Comparison of ENCODE assay signal across 15 cellular contexts in genomic region chr7:100886142-100886935, GRCh38. TPM values are rescaled to one million over a fixed set of nuclear protein-coding genes. Genes with fewer than 3 reads are reported as not detected.
DNase-seq lines count a peak whose midpoint lies in the region; ATAC-seq and TF ChIP-seq lines count a peak whose summit lies in the region.
"Had no signal": no experiment of that assay in that cellular context is flagged by ENCODE, and none has a peak within 500 bp of the region (broad histone marks: within the 10 kb centered on the region; RNA-seq: fewer than 3 reads in every experiment).

No MANE protein-coding gene starts in this region.

- H3K4me3 ChIP-seq in NB4 (ENCODE audit: low read depth, low read length): peak overlapping the region; percentile 92
- H3K4me3 ChIP-seq in spleen: peak overlapping the region in 1 of 8 donors; percentile 83
- H3K4me3 ChIP-seq: left ventricle myocardium inferior had no signal

- peaks cover 63% of the 10 kb centered on the region for H3K36me3 Mint-ChIP-seq in activated naive CD4-positive, alpha-beta T cell treated with anti-CD3 and anti-CD28 coated beads for 36 hours (ENCODE audit: low read depth)
- H3K36me3 Mint-ChIP-seq in dendritic cell treated with granulocyte-macrophage colony-stimulating factor and Interleukin-4, amounts not matched to agents 40 ng/mL and 50 ng/mL, for 4 days (ENCODE audit: low read depth): peaks cover 75% of the 10 kb centered on the region

- H3K4me1 ChIP-seq in spleen: peaks cover 32 to 71% (median 50%) of the 10 kb centered on the region in 6 donors

- peaks cover 0 to 14% (median 8%) of the 10 kb centered on the region in 7 donors for H3K27me3 ChIP-seq in spleen (replicated peaks in 1 of 7)

- 86 to 90% (median 89%) methylated on average over 23 to 27 of the region's 27 CpGs for WGBS in spleen, 5 donors

- peak overlapping the region; percentile 33 for H3K27ac Mint-ChIP-seq in activated naive CD4-positive, alpha-beta T cell treated with anti-CD3 and anti-CD28 coated beads for 36 hours
- peak overlapping the region; percentile 78 for H3K27ac Mint-ChIP-seq in dendritic cell treated with granulocyte-macrophage colony-stimulating factor and Interleukin-4, amounts not matched to agents 40 ng/mL and 50 ng/mL, for 4 days

- H3K9me3 Mint-ChIP-seq in activated naive CD4-positive, alpha-beta T cell treated with anti-CD3 and anti-CD28 coated beads for 36 hours: no peaks in the 10 kb centered on the region
- no peaks in the 10 kb centered on the region for H3K9me3 Mint-ChIP-seq in dendritic cell treated with granulocyte-macrophage colony-stimulating factor and Interleukin-4, amounts not matched to agents 40 ng/mL and 50 ng/mL, for 4 days

- H3K27me3 Mint-ChIP-seq in activated naive CD4-positive, alpha-beta T cell treated with anti-CD3 and anti-CD28 coated beads for 36 hours (ENCODE audit: low read depth): peaks cover under 1% of the 10 kb centered on the region
- peaks cover 13% of the 10 kb centered on the region for H3K27me3 Mint-ChIP-seq in dendritic cell treated with granulocyte-macrophage colony-stimulating factor and Interleukin-4, amounts not matched to agents 40 ng/mL and 50 ng/mL, for 4 days

- peak overlapping the region; percentile 28 for H3K4me3 Mint-ChIP-seq in activated naive CD4-positive, alpha-beta T cell treated with anti-CD3 and anti-CD28 coated beads for 36 hours
- H3K4me3 Mint-ChIP-seq in dendritic cell treated with granulocyte-macrophage colony-stimulating factor and Interleukin-4, amounts not matched to agents 40 ng/mL and 50 ng/mL, for 4 days: no peak overlapping the region

- TF ChIP-seq POLR2A in NB4 (IDR thresholded peaks at IDR 0.05; ENCODE audit: extremely low read depth, insufficient read length) (no peak), spleen (IDR thresholded peaks at IDR 0.05) (no peak)

- TF ChIP-seq CTCF in NB4 (IDR thresholded peaks at IDR 0.05; ENCODE audit: low read depth, low read length) (no peak), spleen (IDR thresholded peaks at IDR 0.05 in 8 of 11, conservative IDR thresholded peaks at IDR 0.05 in 3 of 11) (no peak)

- DNase-seq in activated naive CD4-positive, alpha-beta T cell treated with anti-CD3 and anti-CD28 coated beads for 36 hours: no peak
- DNase-seq in activated naive CD4-positive, alpha-beta T cell treated with Interleukin-2 at 50 U/mL for 16 hours: no peak
- DNase-seq in NB4 (ENCODE audit: low read depth): peak; percentile 40
- peak; percentile 79 for DNase-seq in spleen
- DNase-seq in LoVo (ENCODE audit: low spot score): no peak
- DNase-seq in hepatic stellate cell (ENCODE audit: low spot score): no peak
- DNase-seq: EL, left ventricle myocardium inferior, PC-3, posterior cingulate gyrus, T-helper 9 cell had no signal

- H3K9me3 ChIP-seq in spleen: no peaks in the 10 kb centered on the region
- H3K9me3 ChIP-seq: heart left ventricle, left ventricle myocardium inferior had no signal

- CTCF ChIA-PET in activated naive CD4-positive, alpha-beta T cell treated with anti-CD3 and anti-CD28 coated beads for 36 hours (lab: Charles Lee): interaction anchor here (1.0 to 2.7 kb wide), 3 partner anchors 9 to 180 kb away, joined by 3 to 11 read pairs (median 9); partner anchors contain the start of genes POP7 and SRRT

- H3K36me3 ChIP-seq in spleen: peaks cover 8 to 75% (median 71%) of the 10 kb centered on the region in 6 donors

- intact Hi-C loops in activated naive CD4-positive, alpha-beta T cell treated with anti-CD3 and anti-CD28 coated beads for 36 hours (cut with micrococcal nuclease): loop anchor here (5.0 kb wide), 2 partner anchors 251 to 274 kb away; partner anchors contain the start of gene MOSPD3
- intact Hi-C loops in dendritic cell treated with granulocyte-macrophage colony-stimulating factor and Interleukin-4, amounts not matched to agents 40 ng/mL and 50 ng/mL, for 4 days (cut with micrococcal nuclease): no loop called here
- intact Hi-C loops in spleen (cut with DNase I; ENCODE audit: low total_unique reads): no loop called here

- H3K27ac ChIP-seq in spleen: peak overlapping the region in 6 of 8 donors; percentile 81 to 91 (median 88)
- H3K27ac ChIP-seq: left ventricle myocardium inferior had no signal

- H3K4me1 Mint-ChIP-seq in activated naive CD4-positive, alpha-beta T cell treated with anti-CD3 and anti-CD28 coated beads for 36 hours (ENCODE audit: low read depth): peaks cover 47% of the 10 kb centered on the region
- peaks cover 69% of the 10 kb centered on the region for H3K4me1 Mint-ChIP-seq in dendritic cell treated with granulocyte-macrophage colony-stimulating factor and Interleukin-4, amounts not matched to agents 40 ng/mL and 50 ng/mL, for 4 days (ENCODE audit: low read depth)

- no peak for ATAC-seq in GM19351 (IDR thresholded peaks at IDR 0.05; ENCODE audit: unreplicated experiment)
- ATAC-seq: heart left ventricle, PC-3 had no signal

RNA-seq across cellular contexts. Expression of gene UFSP1, which starts 3.2 kb away (rescaled TPM):
- total RNA-seq in activated naive CD4-positive, alpha-beta T cell treated with anti-CD3 and anti-CD28 coated beads for 36 hours: 1 to 10 TPM in 1 of 2 experiments, under 1 TPM in 1; 0.64 to 1.4 TPM
- 1 to 10 TPM; 1.3 to 5.6 (median 2.8) TPM for total RNA-seq in spleen
- 1 to 10 TPM; 4.2 to 6.9 (median 5.1) TPM for polyA plus RNA-seq in spleen

RNA-seq across cellular contexts. Expression of gene ACHE, which starts 9.3 kb away (rescaled TPM):
- not detected for total RNA-seq in activated naive CD4-positive, alpha-beta T cell treated with anti-CD3 and anti-CD28 coated beads for 36 hours
- total RNA-seq in spleen: 10 to 100 TPM in 1 of 7 donors, 1 to 10 TPM in 6; 2.1 to 10.8 (median 4.4) TPM
- 1 to 10 TPM; 2.0 to 3.7 (median 3.1) TPM for polyA plus RNA-seq in spleen
- total RNA-seq: M059J had no signal

RNA-seq across cellular contexts. Expression of gene SRRT, which starts 11.4 kb away (rescaled TPM):
- 100 to 1,000 TPM; 166 to 169 TPM for total RNA-seq in activated naive CD4-positive, alpha-beta T cell treated with anti-CD3 and anti-CD28 coated beads for 36 hours
- 100 to 1,000 TPM in 4 of 7 donors, 10 to 100 TPM in 3; 67.0 to 160 (median 132) TPM for total RNA-seq in spleen
- polyA plus RNA-seq in spleen: 100 to 1,000 TPM in 1 of 3 donors, 10 to 100 TPM in 2; 54.7 to 104 (median 92.6) TPM

RNA-seq across cellular contexts. Expression of gene TRIP6, which starts 19.2 kb away (rescaled TPM):
- 10 to 100 TPM; 19.8 to 21.0 TPM for total RNA-seq in activated naive CD4-positive, alpha-beta T cell treated with anti-CD3 and anti-CD28 coated beads for 36 hours
- total RNA-seq in spleen: 10 to 100 TPM; 17.6 to 30.2 (median 22.2) TPM
- polyA plus RNA-seq in spleen: 10 to 100 TPM; 12.4 to 22.4 (median 14.8) TPM

RNA-seq across cellular contexts. Expression of gene SLC12A9, which starts 33.8 kb away (rescaled TPM):
- 10 to 100 TPM; 10.1 to 10.5 TPM for total RNA-seq in activated naive CD4-positive, alpha-beta T cell treated with anti-CD3 and anti-CD28 coated beads for 36 hours
- total RNA-seq in spleen: 100 to 1,000 TPM in 1 of 7 donors, 10 to 100 TPM in 6; 34.4 to 109 (median 55.7) TPM
- 10 to 100 TPM; 17.0 to 48.4 (median 39.3) TPM for polyA plus RNA-seq in spleen

Comparison
In these comparisons a context has a peak if more than half of its experiments do, and no peak if none do; other contexts are left out.
1. DNase-seq: peak in NB4 (single experiment) and spleen (single experiment); none in activated naive CD4-positive, alpha-beta T cell treated with anti-CD3 and anti-CD28 coated beads for 36 hours (single experiment), activated naive CD4-positive, alpha-beta T cell treated with Interleukin-2 at 50 U/mL for 16 hours (single experiment), LoVo (single experiment) and hepatic stellate cell (single experiment).